10 cellular contexts compared by ENCODE assay signal in the genomic region with DNA sequence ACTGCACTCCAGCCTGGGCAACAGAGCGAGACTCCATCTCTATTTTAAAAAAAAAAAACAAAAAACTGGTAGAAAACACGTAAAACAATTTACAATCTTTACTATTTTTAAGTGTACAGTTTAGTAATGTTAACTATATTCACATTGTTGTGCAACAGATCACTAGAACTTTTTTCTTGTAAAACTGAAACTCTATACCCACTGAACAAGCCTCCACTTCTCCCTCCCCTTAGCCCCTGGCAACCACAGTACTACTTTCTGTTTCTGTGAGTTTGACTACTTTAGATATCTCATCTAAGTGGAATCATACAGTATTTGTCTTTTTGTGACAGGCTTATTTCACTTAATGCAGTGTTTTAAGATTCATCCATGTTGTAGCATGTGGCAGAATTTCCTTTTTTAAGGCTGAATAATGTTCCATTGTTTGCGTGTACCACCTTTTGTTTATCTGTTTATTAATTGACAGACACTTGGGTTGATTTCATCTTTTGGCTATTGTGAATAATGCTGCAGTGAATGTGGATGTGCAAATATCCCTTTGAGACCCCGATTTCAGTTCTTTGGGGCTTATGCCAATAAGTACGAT. TPM values are rescaled to one million over a fixed set of nuclear protein-coding genes. Genes with fewer than 3 reads are reported as not detected.
DNase-seq lines count a peak whose midpoint lies in the region; ATAC-seq and TF ChIP-seq lines count a peak whose summit lies in the region.
"Had no signal": no experiment of that assay in that cellular context is flagged by ENCODE, and none has a peak within 500 bp of the region (broad histone marks: within the 10 kb centered on the region; RNA-seq: fewer than 3 reads in every experiment).

No MANE protein-coding gene starts in this region.

- intact Hi-C loops in activated CD4-positive, alpha-beta T cell treated with anti-CD3 and anti-CD28 coated beads for 36 hours (cut with DNase I, micrococcal nuclease) = loop anchor here in 1 of 2 experiments (1.0 kb wide), 1 partner anchor 9 kb away; no protein-coding TSS in a partner anchor
- intact Hi-C loops in esophagus muscularis mucosa (cut with DNase I) = no loop called here

- H3K27me3 Mint-ChIP-seq in activated CD4-positive, alpha-beta T cell treated with anti-CD3 and anti-CD28 coated beads for 36 hours = no peaks in the 10 kb centered on the region
- no peaks in the 10 kb centered on the region for H3K27me3 Mint-ChIP-seq in T-helper 1 cell treated with Interleukin-12 subunit alpha and Interleukin-12 subunit beta and Interleukin-4 antibody, amounts not matched to agents 30 μg/mL and 1 μg/mL, for 36 hours (ENCODE audit: low read depth)
- H3K27me3 Mint-ChIP-seq in osteocyte (ENCODE audit: unreplicated experiment) = no peaks in the 10 kb centered on the region

- H3K36me3 Mint-ChIP-seq in activated CD4-positive, alpha-beta T cell treated with anti-CD3 and anti-CD28 coated beads for 36 hours (ENCODE audit: low read depth) = peaks cover 67% of the 10 kb centered on the region
- peaks cover 47% of the 10 kb centered on the region for H3K36me3 Mint-ChIP-seq in T-helper 1 cell treated with Interleukin-12 subunit alpha and Interleukin-12 subunit beta and Interleukin-4 antibody, amounts not matched to agents 30 μg/mL and 1 μg/mL, for 36 hours (ENCODE audit: low read depth)
- peaks cover 17% of the 10 kb centered on the region for H3K36me3 Mint-ChIP-seq in osteocyte (ENCODE audit: unreplicated experiment)

- peak overlapping the region; percentile 84 for H3K27ac Mint-ChIP-seq in activated CD4-positive, alpha-beta T cell treated with anti-CD3 and anti-CD28 coated beads for 36 hours
- H3K27ac Mint-ChIP-seq in T-helper 1 cell treated with Interleukin-12 subunit alpha and Interleukin-12 subunit beta and Interleukin-4 antibody, amounts not matched to agents 30 μg/mL and 1 μg/mL, for 36 hours = peak overlapping the region; percentile 82
- peak overlapping the region; percentile 52 for H3K27ac Mint-ChIP-seq in osteocyte (ENCODE audit: unreplicated experiment)

- TF ChIP-seq EP300 in esophagus muscularis mucosa (IDR thresholded peaks at IDR 0.05) = no peak

- TF ChIP-seq POLR2A in esophagus muscularis mucosa (IDR thresholded peaks at IDR 0.05; ENCODE audit: low read depth) = no peak

- ATAC-seq in activated CD4-positive, alpha-beta T cell treated with anti-CD3 and anti-CD28 coated beads for 36 hours = peak; percentile 98
- peak; percentile 91 for ATAC-seq in HG02798 (IDR thresholded peaks at IDR 0.05; ENCODE audit: poor library complexity, unreplicated experiment)
- ATAC-seq: A549 had no signal

- no peaks in the 10 kb centered on the region for H3K9me3 ChIP-seq in esophagus muscularis mucosa
- H3K9me3 ChIP-seq: A549 had no signal

- POLR2A ChIA-PET in activated CD4-positive, alpha-beta T cell treated with anti-CD3 and anti-CD28 coated beads for 36 hours (lab: Charles Lee) = interaction anchor here (0.6 kb wide), 2 partner anchors 31 to 342 kb away, joined by 3 to 11 read pairs; no protein-coding TSS in a partner anchor

- no peaks in the 10 kb centered on the region for H3K27me3 ChIP-seq in esophagus muscularis mucosa

- peak; percentile 60 for DNase-seq in activated CD4-positive, alpha-beta T cell treated with anti-CD3 and anti-CD28 coated beads for 36 hours
- DNase-seq in activated CD4-positive, alpha-beta T cell treated with anti-CD3 and anti-CD28 coated beads, Interleukin-2, amount 50 U/mL, for 1 hour = no peak
- DNase-seq in osteocyte (ENCODE audit: extremely low spot score, unreplicated experiment) (no peak), NCI-H146 treated with DMSO at 0.1 percent for 48 hours (lab: John Stamatoyannopoulos, UW; ENCODE audit: unreplicated experiment) (no peak), SHP77 treated with DMSO at 0.1 percent for 48 hours (lab: John Stamatoyannopoulos, UW) (no peak), esophagus muscularis mucosa (ENCODE audit: extremely low spot score) (no peak)
- DNase-seq: NCI-H1417 treated with DMSO at 0.1 percent for 48 hours had no signal

- H3K4me1 Mint-ChIP-seq in activated CD4-positive, alpha-beta T cell treated with anti-CD3 and anti-CD28 coated beads for 36 hours = peaks cover 26% of the 10 kb centered on the region
- H3K4me1 Mint-ChIP-seq in T-helper 1 cell treated with Interleukin-12 subunit alpha and Interleukin-12 subunit beta and Interleukin-4 antibody, amounts not matched to agents 30 μg/mL and 1 μg/mL, for 36 hours (ENCODE audit: low read depth) = peaks cover 30% of the 10 kb centered on the region
- peaks cover 48% of the 10 kb centered on the region for H3K4me1 Mint-ChIP-seq in osteocyte (ENCODE audit: unreplicated experiment)

- CTCF ChIA-PET in activated CD4-positive, alpha-beta T cell treated with anti-CD3 and anti-CD28 coated beads for 36 hours (lab: Charles Lee) = no interaction called here

- H3K4me1 ChIP-seq in esophagus muscularis mucosa = peaks cover 3 to 4% (median 4%) of the 10 kb centered on the region in 4 donors

- H3K9me3 Mint-ChIP-seq in activated CD4-positive, alpha-beta T cell treated with anti-CD3 and anti-CD28 coated beads for 36 hours (ENCODE audit: low read depth) = no peaks in the 10 kb centered on the region
- H3K9me3 Mint-ChIP-seq in T-helper 1 cell treated with Interleukin-12 subunit alpha and Interleukin-12 subunit beta and Interleukin-4 antibody, amounts not matched to agents 30 μg/mL and 1 μg/mL, for 36 hours = no peaks in the 10 kb centered on the region
- H3K9me3 Mint-ChIP-seq in osteocyte (ENCODE audit: unreplicated experiment) = no peaks in the 10 kb centered on the region

- TF ChIP-seq CTCF in osteocyte (IDR thresholded peaks at IDR 0.05) (no peak), esophagus muscularis mucosa (IDR thresholded peaks at IDR 0.05) (no peak)

- H3K4me3 ChIP-seq in esophagus muscularis mucosa = no peak overlapping the region
- H3K4me3 ChIP-seq: A549 had no signal

- WGBS in esophagus muscularis mucosa = 93% methylated on average over 5 of the region's 5 CpGs

- H3K36me3 ChIP-seq in esophagus muscularis mucosa = peaks cover 27 to 98% (median 52%) of the 10 kb centered on the region in 4 donors

- H3K27ac ChIP-seq in esophagus muscularis mucosa (replicated peaks in 1 of 4) = no peak overlapping the region
- H3K27ac ChIP-seq: A549 had no signal

- peak overlapping the region; percentile 28 for H3K4me3 Mint-ChIP-seq in activated CD4-positive, alpha-beta T cell treated with anti-CD3 and anti-CD28 coated beads for 36 hours
- no peak overlapping the region for H3K4me3 Mint-ChIP-seq in T-helper 1 cell treated with Interleukin-12 subunit alpha and Interleukin-12 subunit beta and Interleukin-4 antibody, amounts not matched to agents 30 μg/mL and 1 μg/mL, for 36 hours
- H3K4me3 Mint-ChIP-seq in osteocyte (ENCODE audit: unreplicated experiment) = no peak overlapping the region

RNA-seq across cellular contexts. Expression of gene DDB2, which starts 10.9 kb away (rescaled TPM):
- 100 to 1,000 TPM; 159 to 178 TPM for total RNA-seq in activated CD4-positive, alpha-beta T cell treated with anti-CD3 and anti-CD28 coated beads for 36 hours
- total RNA-seq in osteocyte (53.8 and 54.2 TPM in 2 replicates), esophagus muscularis mucosa (10 to 100 TPM; 22.6 to 37.8 (median 25.4) TPM)

RNA-seq across cellular contexts. Expression of gene ACP2, which starts 23.0 kb away (rescaled TPM):
- 10 to 100 TPM; 10.2 to 11.2 TPM for total RNA-seq in activated CD4-positive, alpha-beta T cell treated with anti-CD3 and anti-CD28 coated beads for 36 hours
- 55.7 and 60.5 TPM in 2 replicates for total RNA-seq in osteocyte
- total RNA-seq in esophagus muscularis mucosa = 10 to 100 TPM; 19.5 to 42.7 (median 28.6) TPM

RNA-seq across cellular contexts. Expression of gene NR1H3, which starts 32.2 kb away (rescaled TPM):
- total RNA-seq in activated CD4-positive, alpha-beta T cell treated with anti-CD3 and anti-CD28 coated beads for 36 hours = 10 to 100 TPM in 1 of 2 experiments, 1 to 10 TPM in 1; 9.5 to 13.3 TPM
- total RNA-seq in osteocyte (10.5 and 14.4 TPM in 2 replicates), esophagus muscularis mucosa (10 to 100 TPM; 14.5 to 26.2 (median 18.1) TPM)

RNA-seq across cellular contexts. Expression of gene PACSIN3, which starts 39.4 kb away (rescaled TPM):
- total RNA-seq in activated CD4-positive, alpha-beta T cell treated with anti-CD3 and anti-CD28 coated beads for 36 hours = 1 to 10 TPM; 4.1 to 5.9 TPM
- total RNA-seq in osteocyte (90.3 and 93.3 TPM in 2 replicates), esophagus muscularis mucosa (10 to 100 TPM; 43.6 to 89.9 (median 56.0) TPM)

RNA-seq across cellular contexts. Expression of gene MADD, which starts 44.3 kb away (rescaled TPM):
- 10 to 100 TPM; 54.4 to 67.3 TPM for total RNA-seq in activated CD4-positive, alpha-beta T cell treated with anti-CD3 and anti-CD28 coated beads for 36 hours
- total RNA-seq in osteocyte = 55.4 and 67.2 TPM in 2 replicates
- total RNA-seq in esophagus muscularis mucosa = 10 to 100 TPM; 27.8 to 35.4 (median 32.7) TPM
